ENCODE assay signal across 20 cellular contexts in genomic region chr6:167235005-167235404, GRCh38. TPM values are rescaled to one million over a fixed set of nuclear protein-coding genes. Genes with fewer than 3 reads are reported as not detected.
DNase-seq lines count a peak whose midpoint lies in the region; ATAC-seq and TF ChIP-seq lines count a peak whose summit lies in the region.
"Had no signal": no experiment of that assay in that cellular context is flagged by ENCODE, and none has a peak within 500 bp of the region (broad histone marks: within the 10 kb centered on the region; RNA-seq: fewer than 3 reads in every experiment).

No MANE protein-coding gene starts in this region.

- TF ChIP-seq CTCF in HEK293 (tag by site-specific recombination; IDR thresholded peaks at IDR 0.05), result no peak
- no peak for TF ChIP-seq CTCF in endothelial cell (IDR thresholded peaks at IDR 0.05; ENCODE audit: unreplicated experiment)
- no peak for TF ChIP-seq CTCF in osteoblast (IDR thresholded peaks at IDR 0.05; ENCODE audit: extremely low read depth, low read depth, low read length)
- TF ChIP-seq CTCF in lower lobe of right lung (IDR thresholded peaks at IDR 0.05), result no peak
- TF ChIP-seq CTCF in natural killer cell (IDR thresholded peaks at IDR 0.05), result no peak

- no peaks in the 10 kb centered on the region for H3K79me2 ChIP-seq in osteoblast (ENCODE audit: insufficient read depth, low read length)

- H3K9me3 ChIP-seq in HEK293 (ENCODE audit: control insufficient read depth, insufficient read depth, low read depth, low read length), result no peaks in the 10 kb centered on the region
- no peaks in the 10 kb centered on the region for H3K9me3 ChIP-seq in osteoblast (ENCODE audit: low read depth, low read length)
- H3K9me3 ChIP-seq in lower lobe of right lung, result no peaks in the 10 kb centered on the region

- no peaks in the 10 kb centered on the region for H3K36me3 ChIP-seq in HEK293 (ENCODE audit: control insufficient read depth in 2 of 2, insufficient read depth in 1 of 2, low read length in 2 of 2)
- H3K36me3 ChIP-seq in osteoblast (ENCODE audit: insufficient read depth, low read length), result no peaks in the 10 kb centered on the region
- H3K36me3 ChIP-seq in lower lobe of right lung, result no peaks in the 10 kb centered on the region

- no peak overlapping the region for H3K4me2 ChIP-seq in osteoblast (ENCODE audit: insufficient read depth, low read length)
- H3K4me2 ChIP-seq: KMS-11 had no signal

- DNase-seq in NCI-H69 (lab: John Stamatoyannopoulos, UW) (peak; percentile 11), endothelial cell (ENCODE audit: low spot score) (no peak), osteoblast (ENCODE audit: insufficient read length, low spot score, missing footprints) (peak; percentile 51), lower lobe of right lung (no peak), natural killer cell (no peak), NCI-H1105 (lab: John Stamatoyannopoulos, UW) (no peak)
- DNase-seq in activated effector memory CD4-positive, alpha-beta T cell treated with anti-CD3 and anti-CD28 coated beads, Interleukin-2, amount 50 U/mL, for 16 hours, result no peak
- DNase-seq: CD8-positive, alpha-beta memory T cell; DMS79 treated with DMSO at 0.1 percent for 48 hours; HCEC 1CT; NCI-H226; NCI-H524 treated with DMSO at 0.1 percent for 48 hours; SIG-M5 had no signal

- H3K4me3 Mint-ChIP-seq in endothelial cell (ENCODE audit: unreplicated experiment) (no peak overlapping the region), natural killer cell (no peak overlapping the region)
- H3K4me3 Mint-ChIP-seq: B cell; CD8-positive, alpha-beta memory T cell had no signal

- H2AFZ ChIP-seq in osteoblast (ENCODE audit: low read length), result no peak overlapping the region

- ATAC-seq in lower lobe of right lung (no peak), natural killer cell (no peak)

- H4K20me1 ChIP-seq in osteoblast (ENCODE audit: insufficient read depth, low read length), result no peaks in the 10 kb centered on the region

- POLR2A ChIA-PET in HEK293 (lab: Yijun Ruan, JAX), result no interaction called here

- H3K4me1 ChIP-seq in HEK293 (ENCODE audit: control insufficient read depth, insufficient read depth, low read length) (no peaks in the 10 kb centered on the region), osteoblast (ENCODE audit: insufficient read depth, low read length) (no peaks in the 10 kb centered on the region), lower lobe of right lung (no peaks in the 10 kb centered on the region)

- H3K36me3 Mint-ChIP-seq in endothelial cell (ENCODE audit: low read depth, unreplicated experiment) (no peaks in the 10 kb centered on the region), natural killer cell (no peaks in the 10 kb centered on the region)
- H3K36me3 Mint-ChIP-seq: CD8-positive, alpha-beta memory T cell had no signal

- intact Hi-C loops in lower lobe of right lung (cut with DNase I), result no loop called here
- intact Hi-C loops in natural killer cell (cut with micrococcal nuclease), result no loop called here

- H3K27me3 ChIP-seq in osteoblast (ENCODE audit: insufficient read depth, low read length) (no peaks in the 10 kb centered on the region), lower lobe of right lung (ENCODE audit: low read depth) (peaks cover 5% of the 10 kb centered on the region)

- CTCF ChIA-PET in HEK293 (lab: Yijun Ruan, JAX), result no interaction called here

- H3K27me3 Mint-ChIP-seq in endothelial cell (ENCODE audit: unreplicated experiment) (no peaks in the 10 kb centered on the region), natural killer cell (ENCODE audit: low read depth in 2 of 2) (peaks cover 22 to 52% of the 10 kb centered on the region in 2 donors)

- H3K27ac ChIP-seq in HEK293 (ENCODE audit: extremely low read depth, low read depth, low read length) (no peak overlapping the region), osteoblast (ENCODE audit: low read depth, low read length) (no peak overlapping the region), lower lobe of right lung (no peak overlapping the region)
- H3K27ac ChIP-seq: KMS-11 had no signal

- H3K9me3 Mint-ChIP-seq in endothelial cell (ENCODE audit: unreplicated experiment) (no peaks in the 10 kb centered on the region), natural killer cell (no peaks in the 10 kb centered on the region)
- H3K9me3 Mint-ChIP-seq: CD8-positive, alpha-beta memory T cell had no signal

- H3K27ac Mint-ChIP-seq in endothelial cell (ENCODE audit: unreplicated experiment) (peak overlapping the region; percentile 88), natural killer cell (no peak overlapping the region)
- H3K27ac Mint-ChIP-seq: B cell; CD8-positive, alpha-beta memory T cell had no signal

- peaks cover 62% of the 10 kb centered on the region for H3K4me1 Mint-ChIP-seq in endothelial cell (ENCODE audit: unreplicated experiment)
- H3K4me1 Mint-ChIP-seq in natural killer cell, result no peaks in the 10 kb centered on the region
- H3K4me1 Mint-ChIP-seq: B cell; CD8-positive, alpha-beta memory T cell had no signal

- H3K4me3 ChIP-seq in HEK293 (ENCODE audit: low read depth, low read length), result no peak overlapping the region
- H3K4me3 ChIP-seq in osteoblast (ENCODE audit: insufficient read depth, low read length), result no peak overlapping the region
- no peak overlapping the region for H3K4me3 ChIP-seq in lower lobe of right lung

TF ChIP-seq in HEK293, 187 proteins besides CTCF, POLR2A, EP300 and RAD21:
- TF ChIP-seq ZNF776 (tag by site-specific recombination; IDR thresholded peaks at IDR 0.05; ENCODE audit: borderline replicate concordance) (no peak), ZNF341 (tag by site-specific recombination; IDR thresholded peaks at IDR 0.05; ENCODE audit: low read depth) (peak; percentile 26; the same call in 1 of the 2 replicates), HOXC10 (CRISPR knock-in tag; IDR thresholded peaks at IDR 0.05) (no peak)
TF ChIP-seq in HEK293: peak in this region for 1.

RNA-seq across cellular contexts. Expression of gene UNC93A, which starts 56.1 kb away (rescaled TPM):
- total RNA-seq in endothelial cell (ENCODE audit: unreplicated experiment), result not detected
- not detected in 2 replicates for total RNA-seq in osteoblast
- not detected for total RNA-seq in lower lobe of right lung
- not detected for total RNA-seq in natural killer cell
- total RNA-seq: B cell; CD8-positive, alpha-beta memory T cell; G401; M059J; OCI-LY7; RPMI7951 had no signal

Comparison
In these comparisons a context has a peak if more than half of its experiments do, and no peak if none do; other contexts are left out.
1. DNase-seq: peak in NCI-H69 (single experiment) and osteoblast (single experiment); none in endothelial cell (single experiment), lower lobe of right lung (single experiment), activated effector memory CD4-positive, alpha-beta T cell treated with anti-CD3 and anti-CD28 coated beads, Interleukin-2, amount 50 U/mL, for 16 hours (single experiment), natural killer cell (single experiment) and NCI-H1105 (single experiment).